Comparison of ENCODE assay signal across 1 cellular context in the genomic region with DNA sequence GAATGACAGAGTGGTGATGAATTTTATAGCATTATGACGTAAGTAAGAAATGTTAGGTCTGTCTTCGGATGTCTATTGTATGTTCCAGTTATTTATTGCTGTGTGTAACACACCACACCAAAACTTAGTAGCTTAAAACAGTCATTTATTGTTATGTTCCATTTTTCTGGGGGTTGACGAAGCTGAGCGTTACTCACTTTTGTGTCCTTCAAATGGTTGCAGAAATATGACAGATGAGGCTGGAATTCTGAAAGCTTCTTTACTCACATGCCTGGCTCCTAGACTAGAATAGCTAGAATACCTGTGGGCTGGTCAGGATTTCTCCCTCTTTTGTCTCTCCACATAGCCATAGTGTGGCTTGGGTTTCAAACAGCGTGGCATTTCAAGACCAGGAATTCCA.
A peak's percentile ranks its signal among the peaks of the same experiment; 100 is the strongest.
TF ChIP-seq lines count a peak whose summit lies in the region.

No MANE protein-coding gene starts in this region.

TF ChIP-seq in IMR-90, 13 proteins besides CTCF, POLR2A, EP300 and RAD21:
- TF ChIP-seq USF2 (IDR thresholded peaks at IDR 0.05; ENCODE audit: low read depth, low read length): no peak
- no peak for TF ChIP-seq RCOR1 (IDR thresholded peaks at IDR 0.05; ENCODE audit: insufficient replicate concordance, low read length)
- TF ChIP-seq NFE2L2 (IDR thresholded peaks at IDR 0.05; ENCODE audit: low read depth, low read length): no peak
- peak; percentile 38; the same call in 1 of the 2 replicates for TF ChIP-seq CEBPB (IDR thresholded peaks at IDR 0.05; ENCODE audit: low read depth, low read length)
- peak; percentile 89 for TF ChIP-seq BHLHE40 (IDR thresholded peaks at IDR 0.05; ENCODE audit: low read depth, low read length)
- no peak for TF ChIP-seq ELK1 (IDR thresholded peaks at IDR 0.05; ENCODE audit: borderline replicate concordance, low read depth, low read length)
- TF ChIP-seq RFX5 (IDR thresholded peaks at IDR 0.05; ENCODE audit: low read depth, low read length): no peak
- no peak for TF ChIP-seq CHD1 (IDR thresholded peaks at IDR 0.05; ENCODE audit: low read depth, low read length)
- no peak for TF ChIP-seq MAFK (IDR thresholded peaks at IDR 0.05; ENCODE audit: low read depth, low read length)
- no peak for TF ChIP-seq FOS (IDR thresholded peaks at IDR 0.05; ENCODE audit: low read depth, low read length)
